13 cellular contexts compared by ENCODE assay signal in the genomic region with DNA sequence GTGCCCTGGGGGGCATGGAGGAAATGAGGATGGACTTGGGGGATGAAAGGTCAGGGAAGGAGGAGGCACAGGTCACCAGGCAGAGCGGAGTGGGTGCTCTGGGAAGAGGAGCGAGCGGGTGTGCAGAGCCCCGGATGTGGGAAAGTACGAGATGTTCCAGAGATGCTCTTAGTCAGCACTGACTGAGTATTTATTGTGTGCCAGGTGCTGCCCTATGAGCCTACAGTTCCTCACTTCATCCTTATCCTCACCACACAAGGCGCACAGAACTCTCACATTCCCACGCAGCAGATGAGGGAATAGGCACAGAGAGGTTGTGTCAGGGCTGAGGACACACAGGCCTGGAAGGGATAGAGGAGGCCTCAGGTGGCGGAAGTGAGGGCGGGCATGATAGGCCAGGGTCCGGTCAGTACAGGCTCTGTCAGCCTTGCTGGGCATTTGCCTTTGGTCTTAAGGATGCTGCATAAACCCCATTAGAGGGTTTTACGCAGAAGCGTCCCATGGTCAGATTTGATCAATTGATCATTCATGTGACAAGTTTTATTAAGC.
"Had no signal": no experiment of that assay in that cellular context is flagged by ENCODE, and none has a peak within 500 bp of the region (broad histone marks: within the 10 kb centered on the region; RNA-seq: fewer than 3 reads in every experiment).

No MANE protein-coding gene starts in this region.

- DNase-seq: activated CD4-positive, alpha-beta T cell treated with anti-CD3 and anti-CD28 coated beads, Interleukin-2, amount 50 U/mL, for 1 hour; activated naive CD4-positive, alpha-beta T cell treated with anti-CD3 and anti-CD28 coated beads for 36 hours; activated T-cell treated with anti-CD3 and anti-CD28 coated beads for 4 hours; dermis blood vessel endothelial cell; foreskin fibroblast; heart left ventricle; stimulated activated CD4-positive, alpha-beta T cell treated with anti-CD3 and anti-CD28 coated beads, Interleukin-4, amount 100 ng/mL, for 4 hours; T-helper 2 cell had no signal

- FAIRE-seq: TTC549 had no signal

- H3K9me3 ChIP-seq: heart left ventricle, tibial nerve had no signal

- ATAC-seq: activated T-helper 17 cell treated with anti-CD3 and anti-CD28 coated beads, Interleukin-2, amount 50 U/mL, for 72 hours; heart left ventricle; natural killer cell treated with Interleukin-12 subunit alpha and Interleukin-12 subunit beta and Interleukin-15 and Interleukin-18, amount 100 ng/mL, for 72 hours had no signal

- H3K27me3 ChIP-seq: heart left ventricle, tibial nerve had no signal

- H3K4me3 ChIP-seq: heart left ventricle, skin epidermis, tibial nerve had no signal
